In genomic region chr9:75168270-75169185, GRCh38 we compare ENCODE assay signal across 20 cellular contexts.
A peak's percentile ranks its signal among the peaks of the same experiment; 100 is the strongest.
DNase-seq lines count a peak whose midpoint lies in the region; ATAC-seq, FAIRE-seq and TF ChIP-seq lines count a peak whose summit lies in the region.
"Had no signal": no experiment of that assay in that cellular context is flagged by ENCODE, and none has a peak within 500 bp of the region (broad histone marks: within the 10 kb centered on the region; RNA-seq: fewer than 3 reads in every experiment).

No MANE protein-coding gene starts in this region.

- FAIRE-seq in astrocyte (lab: Jason Lieb, UNC) = peak; percentile 20
- FAIRE-seq: HTR-8/SVneo had no signal

- H3K9ac ChIP-seq in KMS-11 (no peak overlapping the region), astrocyte (ENCODE audit: low read length) (no peak overlapping the region)
- H3K9ac ChIP-seq: SK-N-SH had no signal

- H3K27me3 ChIP-seq in GM23338 (ENCODE audit: insufficient read depth) = no peaks in the 10 kb centered on the region
- H3K27me3 ChIP-seq in KMS-11 (ENCODE audit: insufficient read depth, low read depth) = no peaks in the 10 kb centered on the region
- no peaks in the 10 kb centered on the region for H3K27me3 ChIP-seq in astrocyte (ENCODE audit: insufficient read depth, low read length)
- H3K27me3 ChIP-seq: BE2C, suprapubic skin had no signal

- H3F3A ChIP-seq in GM23338 (replicated peaks; ENCODE audit: low read depth) = no peaks in the 10 kb centered on the region

- no peaks in the 10 kb centered on the region for H3K9me3 ChIP-seq in astrocyte (ENCODE audit: insufficient read depth, low read depth, low read length)
- H3K9me3 ChIP-seq: BE2C had no signal

- H2AFZ ChIP-seq in GM23338 (0 out of 2 replicates have a peak overlapping the region, but pooled peaks have one; percentile 53), KMS-11 (ENCODE audit: low read depth) (no peak overlapping the region), astrocyte (ENCODE audit: low read depth, low read length) (no peak overlapping the region)

- H3K27ac ChIP-seq in GM23338 (ENCODE audit: low read depth) (no peak overlapping the region), KMS-11 (peak overlapping the region; percentile 52), astrocyte (ENCODE audit: low read depth, low read length) (no peak overlapping the region)
- H3K27ac ChIP-seq: suprapubic skin had no signal

- H3K36me3 ChIP-seq in GM23338 (ENCODE audit: insufficient read depth) (no peaks in the 10 kb centered on the region), KMS-11 (ENCODE audit: insufficient read depth) (no peaks in the 10 kb centered on the region), astrocyte (ENCODE audit: insufficient read depth, low read length) (no peaks in the 10 kb centered on the region)
- H3K36me3 ChIP-seq: BE2C had no signal

- H3K9me2 ChIP-seq in GM23338 (ENCODE audit: insufficient read depth) = 0 out of 2 replicates have a peak, but pooled peaks cover 10% of the 10 kb centered on the region
- H3K9me2 ChIP-seq: SK-N-SH had no signal

- H3K4me3 Mint-ChIP-seq in GM23338 = no peak overlapping the region
- no peak overlapping the region for H3K4me3 Mint-ChIP-seq in astrocyte (ENCODE audit: unreplicated experiment)
- no peak overlapping the region for H3K4me3 Mint-ChIP-seq in immature natural killer cell
- no peak overlapping the region for H3K4me3 Mint-ChIP-seq in glutamatergic neuron (ENCODE audit: unreplicated experiment)
- H3K4me3 Mint-ChIP-seq: effector memory CD8-positive, alpha-beta T cell had no signal

- ATAC-seq in GM23338 (no peak), GM21381 (IDR thresholded peaks at IDR 0.05; ENCODE audit: unreplicated experiment) (no peak), GM21390 (IDR thresholded peaks at IDR 0.05; ENCODE audit: unreplicated experiment) (no peak)
- ATAC-seq: effector memory CD8-positive, alpha-beta T cell; left cardiac atrium had no signal

- H3K4me1 ChIP-seq in GM23338 (ENCODE audit: insufficient read depth) (peaks cover 17% of the 10 kb centered on the region), KMS-11 (ENCODE audit: low read depth, poor library complexity, severe bottlenecking) (peaks cover 64% of the 10 kb centered on the region), astrocyte (ENCODE audit: insufficient read depth, low read length) (peaks cover 11% of the 10 kb centered on the region)
- H3K4me1 ChIP-seq: suprapubic skin had no signal

- no peaks in the 10 kb centered on the region for H4K20me1 ChIP-seq in GM23338 (replicated peaks; ENCODE audit: insufficient read depth)
- H4K20me1 ChIP-seq in KMS-11 (ENCODE audit: insufficient read depth) = no peaks in the 10 kb centered on the region
- no peaks in the 10 kb centered on the region for H4K20me1 ChIP-seq in astrocyte (ENCODE audit: insufficient read depth, low read length)

- no peak overlapping the region for H3K4me3 ChIP-seq in GM23338
- H3K4me3 ChIP-seq in KMS-11 (IDR thresholded peaks at IDR 0.05; ENCODE audit: insufficient read depth, low read depth, low read length) = no peak overlapping the region
- no peak overlapping the region for H3K4me3 ChIP-seq in astrocyte (ENCODE audit: insufficient read depth, low read depth, low read length)
- H3K4me3 ChIP-seq: suprapubic skin had no signal

- H3K4me2 ChIP-seq in GM23338 (no peak overlapping the region), KMS-11 (peak overlapping the region; percentile 29), astrocyte (ENCODE audit: low read length) (no peak overlapping the region)

- peaks cover 6% of the 10 kb centered on the region; the same call in 1 of the 3 replicates for H3K9me3 Mint-ChIP-seq in GM23338
- peaks cover 9% of the 10 kb centered on the region for H3K9me3 Mint-ChIP-seq in astrocyte (ENCODE audit: unreplicated experiment)
- peaks cover 0 to 8% (median 1%) of the 10 kb centered on the region in 6 donors for H3K9me3 Mint-ChIP-seq in immature natural killer cell
- H3K9me3 Mint-ChIP-seq in glutamatergic neuron (ENCODE audit: unreplicated experiment) = no peaks in the 10 kb centered on the region
- H3K9me3 Mint-ChIP-seq: effector memory CD8-positive, alpha-beta T cell had no signal

- H3K36me3 Mint-ChIP-seq in GM23338 (ENCODE audit: low read depth) (no peaks in the 10 kb centered on the region; the same call in 2 of the 3 replicates), astrocyte (ENCODE audit: low read depth, unreplicated experiment) (peaks cover 13% of the 10 kb centered on the region), immature natural killer cell (peaks cover 52 to 81% (median 78%) of the 10 kb centered on the region in 3 donors), glutamatergic neuron (ENCODE audit: unreplicated experiment) (peaks cover 11% of the 10 kb centered on the region)

- TF ChIP-seq CTCF in GM23338 (conservative IDR thresholded peaks at IDR 0.05; ENCODE audit: low read depth in 2 of 2) (no peak), KMS-11 (conservative IDR thresholded peaks at IDR 0.05; ENCODE audit: low read depth, low read length) (no peak), astrocyte (IDR thresholded peaks at IDR 0.05; ENCODE audit: insufficient read depth, low read depth, low read length) (no peak), glutamatergic neuron (IDR thresholded peaks at IDR 0.05; ENCODE audit: partially characterized antibody, unreplicated experiment) (no peak)

- DNase-seq in GM23338 (ENCODE audit: low spot score) (no peak), astrocyte (ENCODE audit: low read depth) (no peak), immature natural killer cell (no peak), glutamatergic neuron (no peak)
- DNase-seq: activated CD4-positive, alpha-beta T cell treated with anti-CD3 and anti-CD28 coated beads, Interleukin-2, amount 50 U/mL, for 48 hours; amniotic stem cell; BE2C; cerebellar nuclear complex; effector memory CD8-positive, alpha-beta T cell; left cardiac atrium; midbrain; NCI-H1436 treated with DMSO at 0.1 percent for 48 hours; NCI-H2171; NCI-H774; SK-N-SH had no signal

- no peaks in the 10 kb centered on the region for H3K79me2 ChIP-seq in GM23338 (replicated peaks; ENCODE audit: insufficient read depth)
- H3K79me2 ChIP-seq in KMS-11 (ENCODE audit: insufficient read depth, low read depth) = no peaks in the 10 kb centered on the region
- H3K79me2 ChIP-seq in astrocyte (ENCODE audit: insufficient read depth, low read length) = no peaks in the 10 kb centered on the region

- H3K27me3 Mint-ChIP-seq in GM23338 (ENCODE audit: insufficient read depth, low read depth, poor library complexity) = no peaks in the 10 kb centered on the region
- H3K27me3 Mint-ChIP-seq in astrocyte (ENCODE audit: low read depth, unreplicated experiment) = no peaks in the 10 kb centered on the region
- H3K27me3 Mint-ChIP-seq in immature natural killer cell (ENCODE audit: low read depth in 3 of 3) = peaks cover 0 to 2% (median 1%) of the 10 kb centered on the region in 3 donors
- H3K27me3 Mint-ChIP-seq in glutamatergic neuron (ENCODE audit: unreplicated experiment) = no peaks in the 10 kb centered on the region
- H3K27me3 Mint-ChIP-seq: effector memory CD8-positive, alpha-beta T cell had no signal

- H3K4me1 Mint-ChIP-seq in GM23338 = peaks cover 11% of the 10 kb centered on the region
- peaks cover 12% of the 10 kb centered on the region for H3K4me1 Mint-ChIP-seq in astrocyte (ENCODE audit: low read depth, unreplicated experiment)
- peaks cover 40 to 75% of the 10 kb centered on the region in 2 donors for H3K4me1 Mint-ChIP-seq in immature natural killer cell
- H3K4me1 Mint-ChIP-seq in glutamatergic neuron (ENCODE audit: low read depth, unreplicated experiment) = no peaks in the 10 kb centered on the region

- H3K27ac Mint-ChIP-seq in GM23338 = peak overlapping the region; percentile 32; the same call in 1 of the 2 replicates
- no peak overlapping the region for H3K27ac Mint-ChIP-seq in astrocyte (ENCODE audit: unreplicated experiment)
- peak overlapping the region in 5 of 6 donors; percentile 56 to 72 (median 68) for H3K27ac Mint-ChIP-seq in immature natural killer cell
- no peak overlapping the region for H3K27ac Mint-ChIP-seq in glutamatergic neuron (ENCODE audit: unreplicated experiment)

TF ChIP-seq in GM23338, 12 proteins besides CTCF, POLR2A, EP300 and RAD21 (continues in another document):
- TF ChIP-seq STAT1 (IDR thresholded peaks at IDR 0.05; ENCODE audit: unreplicated experiment) = no peak
- TF ChIP-seq JUNB (IDR thresholded peaks at IDR 0.05; ENCODE audit: unreplicated experiment) = no peak
- TF ChIP-seq EZH2 (IDR thresholded peaks at IDR 0.05; ENCODE audit: low read depth, unreplicated experiment) = no peak
- no peak for TF ChIP-seq ZNF331 (CRISPR knock-in tag; IDR thresholded peaks at IDR 0.05; ENCODE audit: low read depth)
- TF ChIP-seq POLR2AphosphoS5 (IDR thresholded peaks at IDR 0.05; ENCODE audit: low read depth) = no peak
- TF ChIP-seq EZH2phosphoT487 (IDR thresholded peaks at IDR 0.05; ENCODE audit: unreplicated experiment) = no peak

Comparison
In these comparisons a context has a peak if more than half of its experiments do, and no peak if none do; other contexts are left out.
1. H3K27ac Mint-ChIP-seq: peak in GM23338 (single experiment) and immature natural killer cell (5 of 6); none in astrocyte (single experiment) and glutamatergic neuron (single experiment).